ENCODE assay signal across 8 cellular contexts in genomic region chr10:110010076-110011069, GRCh38. TPM values are rescaled to one million over a fixed set of nuclear protein-coding genes. Genes with fewer than 3 reads are reported as not detected.
DNase-seq lines count a peak whose midpoint lies in the region; ATAC-seq and TF ChIP-seq lines count a peak whose summit lies in the region.

No MANE protein-coding gene starts in this region.

- DNase-seq in NCI-H146 (lab: John Stamatoyannopoulos, UW) (peak; percentile 7), NCI-H146 treated with DMSO at 0.1 percent for 48 hours (lab: John Stamatoyannopoulos, UW; ENCODE audit: unreplicated experiment) (no peak), thoracic aorta (ENCODE audit: low spot score) (no peak), SKM-1 treated with dmso at 0.1 percent for 144 hours (lab: John Stamatoyannopoulos, UW; ENCODE audit: unreplicated experiment) (no peak), posterior vena cava (ENCODE audit: low spot score) (no peak)
- DNase-seq in activated CD4-positive, alpha-beta T cell treated with anti-CD3 and anti-CD28 coated beads, Interleukin-2, amount 50 U/mL, for 4 hours = peak; percentile 29 to 35

- ATAC-seq in HG03432 (IDR thresholded peaks at IDR 0.05; ENCODE audit: unreplicated experiment) (peak; percentile 25), thoracic aorta (ENCODE audit: insufficient number of reproducible peaks, low FRiP score, low read depth) (no peak)

- H3K27ac ChIP-seq in iPS-18a (ENCODE audit: low read length) (no peak overlapping the region), thoracic aorta (peak overlapping the region in 1 of 2 donors; percentile 98)

- peaks cover 14% of the 10 kb centered on the region for H3K27me3 ChIP-seq in iPS-18a (ENCODE audit: control insufficient read depth, insufficient read depth, low read length)
- H3K27me3 ChIP-seq in thoracic aorta (replicated peaks; ENCODE audit: insufficient read depth) = no peaks in the 10 kb centered on the region

- no peak overlapping the region for H3K9ac ChIP-seq in iPS-18a (ENCODE audit: low read length)

- H3K9me3 ChIP-seq in iPS-18a (ENCODE audit: control insufficient read depth, low read depth, low read length) (no peaks in the 10 kb centered on the region), thoracic aorta (no peaks in the 10 kb centered on the region)

- intact Hi-C loops in posterior vena cava (cut with DNase I) = no loop called here

- H3K4me1 ChIP-seq in iPS-18a (ENCODE audit: control insufficient read depth, low read depth, low read length) (peaks cover 54% of the 10 kb centered on the region), thoracic aorta (ENCODE audit: control insufficient read depth in 1 of 2, low read depth in 2 of 2) (peaks cover 39 to 55% of the 10 kb centered on the region in 2 donors)

- H3K36me3 ChIP-seq in iPS-18a (ENCODE audit: control insufficient read depth, low read depth, low read length) = no peaks in the 10 kb centered on the region
- no peaks in the 10 kb centered on the region for H3K36me3 ChIP-seq in thoracic aorta

- H3K4me3 ChIP-seq in iPS-18a (ENCODE audit: low read length) (peak overlapping the region; percentile 90), thoracic aorta (peak overlapping the region; percentile 89)

- no peak for TF ChIP-seq CTCF in thoracic aorta (IDR thresholded peaks at IDR 0.05)

RNA-seq across cellular contexts. Expression of gene ADD3, which starts 2.6 kb away (rescaled TPM):
- total RNA-seq in thoracic aorta (100 to 1,000 TPM in 1 of 2 donors, 10 to 100 TPM in 1; 91.1 to 659 TPM), posterior vena cava (100 to 1,000 TPM in 1 of 2 donors, 10 to 100 TPM in 1; 95.0 to 116 TPM)

Comparison
In these comparisons a context has a peak if more than half of its experiments do, and no peak if none do; other contexts are left out.
1. DNase-seq: peak in NCI-H146 (single experiment) and activated CD4-positive, alpha-beta T cell treated with anti-CD3 and anti-CD28 coated beads, Interleukin-2, amount 50 U/mL, for 4 hours (2 of 2); none in NCI-H146 treated with DMSO at 0.1 percent for 48 hours (single experiment), thoracic aorta (single experiment), SKM-1 treated with dmso at 0.1 percent for 144 hours (single experiment) and posterior vena cava (single experiment).